Comparison of ENCODE assay signal across 1 cellular context in genomic region chr6:149248688-149249369, GRCh38.
A peak's percentile ranks its signal among the peaks of the same experiment; 100 is the strongest.
TF ChIP-seq lines count a peak whose summit lies in the region.

No MANE protein-coding gene starts in this region.

TF ChIP-seq in K562, 482 proteins besides CTCF, POLR2A, EP300 and RAD21 (continued from another document):
- TF ChIP-seq PBX2 (CRISPR knock-in tag; IDR thresholded peaks at IDR 0.05; ENCODE audit: low read depth) (no peak), PBX2 (tag; conservative IDR thresholded peaks at IDR 0.05; ENCODE audit: low read depth) (0 out of 2 replicates have a peak, but pooled peaks have one; percentile 14), LEF1 (IDR thresholded peaks at IDR 0.05) (0 out of 2 replicates have a peak, but pooled peaks have one; percentile 35), ZSCAN32 (CRISPR knock-in tag; IDR thresholded peaks at IDR 0.05) (0 out of 2 replicates have a peak, but pooled peaks have one; percentile 7), ZNF592 (IDR thresholded peaks at IDR 0.05) (no peak), OTX1 (CRISPR knock-in tag; IDR thresholded peaks at IDR 0.05) (peak; percentile 66; the same call in 1 of the 2 replicates), BHLHE40 (IDR thresholded peaks at IDR 0.05; ENCODE audit: low read length) (0 out of 2 replicates have a peak, but pooled peaks have one; percentile 17), SMC3 (conservative IDR thresholded peaks at IDR 0.05; ENCODE audit: insufficient read depth, low read depth, low read length) (no peak), MEIS2 (IDR thresholded peaks at IDR 0.05; ENCODE audit: partially characterized antibody) (peak; percentile 42), EGR1 (conservative IDR thresholded peaks at IDR 0.05) (peak; percentile 58), HBP1 (CRISPR knock-in tag; IDR thresholded peaks at IDR 0.05) (peak; percentile 77; the same call in 1 of the 2 replicates), TSC22D4 (tag; IDR thresholded peaks at IDR 0.05) (peak; percentile 73; the same call in 1 of the 2 replicates), RNF2 (IDR thresholded peaks at IDR 0.05) (peak; percentile 58; the same call in 1 of the 2 replicates), ZNF584 (CRISPR knock-in tag; IDR thresholded peaks at IDR 0.05; ENCODE audit: low read depth) (no peak), ZNF174 (CRISPR knock-in tag; IDR thresholded peaks at IDR 0.05) (no peak), MCM3 (IDR thresholded peaks at IDR 0.05) (peak; percentile 95), SMARCC2 (IDR thresholded peaks at IDR 0.05; ENCODE audit: low read depth) (no peak), DIDO1 (tag; IDR thresholded peaks at IDR 0.05; ENCODE audit: low read depth) (peak; percentile 27; the same call in 1 of the 2 replicates), ATF1 (CRISPR knock-in tag; IDR thresholded peaks at IDR 0.05) (no peak), ATF1 (tag; IDR thresholded peaks at IDR 0.05) (0 out of 2 replicates have a peak, but pooled peaks have one; percentile 13), MAFF (IDR thresholded peaks at IDR 0.05; ENCODE audit: low read length) (no peak), ARID1B (IDR thresholded peaks at IDR 0.05) (peak; percentile 29; the same call in 1 of the 2 replicates), HLTF (IDR thresholded peaks at IDR 0.05) (0 out of 2 replicates have a peak, but pooled peaks have one; percentile 14)
- TF ChIP-seq, protein P1, sequence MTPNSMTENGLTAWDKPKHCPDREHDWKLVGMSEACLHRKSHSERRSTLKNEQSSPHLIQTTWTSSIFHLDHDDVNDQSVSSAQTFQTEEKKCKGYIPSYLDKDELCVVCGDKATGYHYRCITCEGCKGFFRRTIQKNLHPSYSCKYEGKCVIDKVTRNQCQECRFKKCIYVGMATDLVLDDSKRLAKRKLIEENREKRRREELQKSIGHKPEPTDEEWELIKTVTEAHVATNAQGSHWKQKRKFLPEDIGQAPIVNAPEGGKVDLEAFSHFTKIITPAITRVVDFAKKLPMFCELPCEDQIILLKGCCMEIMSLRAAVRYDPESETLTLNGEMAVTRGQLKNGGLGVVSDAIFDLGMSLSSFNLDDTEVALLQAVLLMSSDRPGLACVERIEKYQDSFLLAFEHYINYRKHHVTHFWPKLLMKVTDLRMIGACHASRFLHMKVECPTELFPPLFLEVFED (CRISPR knock-in tag; conservative IDR thresholded peaks at IDR 0.05), result peak; percentile 75; the same call in 1 of the 2 replicates
